In genomic region chr15:83838763-83839162, GRCh38 we compare ENCODE assay signal across 27 cellular contexts.
"Had no signal": no experiment of that assay in that cellular context is flagged by ENCODE, and none has a peak within 500 bp of the region (broad histone marks: within the 10 kb centered on the region; RNA-seq: fewer than 3 reads in every experiment).

No MANE protein-coding gene starts in this region.

- H3K27me3 ChIP-seq: stomach, suprapubic skin, testis, thyroid gland, tibial artery, tibial nerve, transverse colon, upper lobe of left lung, upper lobe of right lung, uterus, vagina had no signal

- H3K27ac ChIP-seq: stomach, suprapubic skin, testis, thoracic aorta, thyroid gland, tibial artery, tibial nerve, transverse colon, upper lobe of left lung, upper lobe of right lung, uterus, vagina had no signal

- H3K4me1 ChIP-seq: suprapubic skin, testis, upper lobe of left lung, upper lobe of right lung, vagina had no signal

- H3K4me3 ChIP-seq: stomach, suprapubic skin, testis, thoracic aorta, thyroid gland, tibial artery, tibial nerve, transverse colon, upper lobe of left lung, upper lobe of right lung, uterus, vagina had no signal

- DNase-seq: stimulated activated CD4-positive, alpha-beta T cell treated with anti-CD3 and anti-CD28 coated beads, Interleukin-2, amount 100 ng/mL, for 48 hours; stimulated activated CD4-positive, alpha-beta T cell treated with anti-CD3 and anti-CD28 coated beads, Interleukin-4, amount 100 ng/mL, for 1 hour; stimulated activated CD4-positive, alpha-beta T cell treated with anti-CD3 and anti-CD28 coated beads, Interleukin-4, amount 100 ng/mL, for 24 hours; stimulated activated CD4-positive, alpha-beta T cell treated with anti-CD3 and anti-CD28 coated beads, Interleukin-4, amount 100 ng/mL, for 4 hours; stimulated activated CD8-positive, alpha-beta memory T cell treated with anti-CD3 and anti-CD28 coated beads, Interleukin-4, amount 100 ng/mL, for 48 hours; stimulated activated naive B cell treated with anti-CD40 and anti-IgM and Interleukin-4, amounts not matched to agents 10 μg/mL and 1 μg/mL and 100 μg/mL, for 72 hours; stimulated activated naive CD4-positive, alpha-beta T cell; stimulated activated naive CD4-positive, alpha-beta T cell treated with Interleukin-2 at 50 U/mL for 16 hours; stimulated activated naive CD8-positive, alpha-beta T cell treated with anti-CD3 and anti-CD28 coated beads, Interleukin-15, amount 100 ng/mL, for 72 hours; stimulated activated naive CD8-positive, alpha-beta T cell treated with anti-CD3 and anti-CD28 coated beads, Interleukin-15, Interleukin-2, amounts not matched to agents 100 U/mL and 50 U/mL, for 24 hours; stomach; substantia nigra; testis; thyroid gland; tibial artery; transverse colon; trophoblast cell; upper lobe of left lung; upper lobe of right lung; uterus had no signal

- H3K9me3 ChIP-seq: stomach, suprapubic skin, testis, thoracic aorta, thyroid gland, tibial artery, tibial nerve, transverse colon, upper lobe of left lung, upper lobe of right lung, uterus, vagina had no signal

- ATAC-seq: stimulated activated effector memory CD8-positive, alpha-beta T cell treated with anti-CD3 and anti-CD28 coated beads, Interleukin-12 subunit alpha, Interleukin-12 subunit beta, amount 100 ng/mL, for 72 hours; stimulated activated memory B cell treated with anti-CD40 and anti-IgM and Interleukin-4, amounts not matched to agents 10 μg/mL and 1 μg/mL and 100 μg/mL, for 72 hours; stimulated activated naive B cell treated with anti-CD40 and anti-IgM and Interleukin-4, amounts not matched to agents 10 μg/mL and 1 μg/mL and 100 μg/mL, for 72 hours; stimulated activated naive CD8-positive, alpha-beta T cell treated with anti-CD3 and anti-CD28 coated beads, Interleukin-15, amount 100 ng/mL, for 72 hours; stimulated activated naive CD8-positive, alpha-beta T cell treated with anti-CD3 and anti-CD28 coated beads, Interleukin-15, Interleukin-2, amounts not matched to agents 100 U/mL and 50 U/mL, for 24 hours; upper lobe of right lung had no signal

- H3K36me3 ChIP-seq: stomach, suprapubic skin, thoracic aorta, thyroid gland, tibial artery, tibial nerve, transverse colon, upper lobe of left lung, upper lobe of right lung, uterus, vagina had no signal

- FAIRE-seq: urothelium cell line had no signal
